Comparison of ENCODE assay signal across 1 cellular context in the genomic region with DNA sequence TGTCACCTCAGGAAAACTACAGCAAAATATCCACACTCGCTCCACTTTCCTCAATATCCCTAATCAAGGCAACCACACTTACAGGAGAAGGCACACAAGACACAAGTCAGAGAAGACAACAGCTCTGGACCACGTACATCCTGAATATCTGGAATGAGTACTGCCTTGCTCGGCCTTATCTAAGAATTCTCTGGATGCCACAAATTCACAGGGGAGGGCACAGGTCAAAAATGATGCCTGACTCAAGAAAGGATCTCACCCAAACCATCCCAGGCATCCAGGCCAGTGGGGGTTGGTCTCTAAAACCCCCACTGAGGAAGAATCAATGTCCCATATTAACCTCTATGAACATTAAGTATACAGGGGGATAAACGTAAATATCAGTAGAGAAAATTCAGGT.
TF ChIP-seq lines count a peak whose summit lies in the region.

No MANE protein-coding gene starts in this region.

TF ChIP-seq in K562, 482 proteins besides CTCF, POLR2A, EP300 and RAD21:
- TF ChIP-seq ZBTB7A (IDR thresholded peaks at IDR 0.05; ENCODE audit: borderline replicate concordance, control insufficient read depth, low read depth, low read length) (no peak), RFX1 (IDR thresholded peaks at IDR 0.05) (no peak), CHD4 (IDR thresholded peaks at IDR 0.05; ENCODE audit: insufficient read depth, insufficient replicate concordance, low read depth, low read length, poor library complexity, severe bottlenecking) (no peak), HNRNPUL1 (IDR thresholded peaks at IDR 0.05; ENCODE audit: low read length) (no peak), ZNF143 (CRISPR knock-in tag; IDR thresholded peaks at IDR 0.05) (no peak), ELF1 (tag; IDR thresholded peaks at IDR 0.05) (no peak), C11orf30 (IDR thresholded peaks at IDR 0.05; ENCODE audit: low read depth) (no peak), XRCC5 (IDR thresholded peaks at IDR 0.05; ENCODE audit: low read depth, low read length) (no peak), ZC3H4 (CRISPR knock-in tag; IDR thresholded peaks at IDR 0.05; ENCODE audit: borderline replicate concordance) (no peak)
TF ChIP-seq in K562: peak in this region for 0.
